7 cellular contexts compared by ENCODE assay signal in the genomic region with DNA sequence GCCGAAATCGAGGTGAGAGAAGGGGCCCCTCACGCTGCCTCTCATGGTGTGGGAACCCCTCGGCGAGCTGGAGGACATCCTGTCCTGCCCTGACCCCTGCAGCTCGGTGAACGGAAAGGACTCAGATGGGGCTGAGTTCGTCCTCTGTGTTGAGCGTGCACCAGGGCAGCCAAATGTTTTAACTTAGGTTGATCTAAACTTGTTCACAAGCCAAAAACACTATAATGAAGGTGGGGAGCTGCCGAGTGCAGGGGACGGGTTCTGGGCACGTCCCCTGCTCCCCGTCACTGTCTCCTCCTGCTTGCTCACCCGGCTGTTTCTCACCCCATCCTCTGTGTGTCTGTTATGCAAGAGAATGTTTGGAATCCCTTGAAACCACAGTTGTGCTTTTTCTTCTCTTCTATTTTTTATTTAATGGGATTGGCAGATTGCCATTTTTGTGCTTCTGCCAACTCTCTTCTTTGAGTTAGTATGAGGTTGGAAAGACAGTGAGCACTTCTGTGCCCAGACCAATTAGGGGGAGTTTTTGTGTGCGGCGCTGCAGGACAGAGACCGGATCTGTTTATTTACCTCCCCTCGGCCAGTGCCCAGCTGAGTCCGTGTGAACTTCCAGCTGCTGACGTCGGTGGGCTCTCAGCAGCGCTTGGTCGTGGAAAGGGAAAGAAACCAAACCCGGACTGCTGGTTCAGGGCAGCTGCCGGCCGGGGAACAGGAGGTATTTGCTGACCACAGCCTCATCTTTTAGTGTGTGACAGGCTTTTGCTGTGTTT.
A peak's percentile ranks its signal among the peaks of the same experiment; 100 is the strongest.
DNase-seq lines count a peak whose midpoint lies in the region; ATAC-seq and TF ChIP-seq lines count a peak whose summit lies in the region.

No MANE protein-coding gene starts in this region.

- no peaks in the 10 kb centered on the region for H3K4me1 Mint-ChIP-seq in Caco-2 (ENCODE audit: low read depth, unreplicated experiment)
- peaks cover 4% of the 10 kb centered on the region for H3K4me1 Mint-ChIP-seq in stimulated activated naive CD8-positive, alpha-beta T cell treated with anti-CD3 and anti-CD28 coated beads, Interleukin-15, amount 100 ng/mL, for 72 hours

- no peak overlapping the region for H3K4me3 ChIP-seq in Caco-2 (ENCODE audit: low read depth, low read length)

- H3K27me3 ChIP-seq in Caco-2 (replicated peaks; ENCODE audit: control insufficient read depth, insufficient read depth, low read length) = no peaks in the 10 kb centered on the region

- no peak overlapping the region for H3K4me3 Mint-ChIP-seq in Caco-2 (ENCODE audit: unreplicated experiment)
- H3K4me3 Mint-ChIP-seq in stimulated activated naive CD8-positive, alpha-beta T cell treated with anti-CD3 and anti-CD28 coated beads, Interleukin-15, amount 100 ng/mL, for 72 hours = no peak overlapping the region

- BruUV-seq in Caco-2 (replicated peaks; lab: Mats Ljungman, UMichigan) = no TSS peak

- intact Hi-C loops in Caco-2 (cut with micrococcal nuclease; ENCODE audit: unreplicated experiment) = no loop called here

- CTCF ChIA-PET in Caco-2 (lab: Charles Lee) = no interaction called here

- no peaks in the 10 kb centered on the region for H3K36me3 ChIP-seq in Caco-2 (ENCODE audit: control insufficient read depth, insufficient read depth, low read length)

- no peaks in the 10 kb centered on the region for H3K9me3 ChIP-seq in Caco-2

- peaks cover 33% of the 10 kb centered on the region for H3K36me3 Mint-ChIP-seq in Caco-2 (ENCODE audit: insufficient read depth, unreplicated experiment)

- H3K4me1 ChIP-seq in Caco-2 = no peaks in the 10 kb centered on the region

- H3K27ac Mint-ChIP-seq in Caco-2 (ENCODE audit: unreplicated experiment) = no peak overlapping the region
- no peak overlapping the region for H3K27ac Mint-ChIP-seq in stimulated activated naive CD8-positive, alpha-beta T cell treated with anti-CD3 and anti-CD28 coated beads, Interleukin-15, amount 100 ng/mL, for 72 hours

- TF ChIP-seq CTCF in Caco-2 (IDR thresholded peaks at IDR 0.05; ENCODE audit: insufficient read depth in 1 of 2, low read depth in 1 of 2, low read length in 1 of 2, severe bottlenecking in 1 of 2, unreplicated experiment in 1 of 2) = no peak

- peak; percentile 81 for DNase-seq in HS-27A (ENCODE audit: low read depth)
- DNase-seq in RPMI7951 (ENCODE audit: low read depth) = peak; percentile 100
- DNase-seq in fibroblast of gingiva (ENCODE audit: low read depth) = peak; percentile 98
- peak; percentile 72 for DNase-seq in occipital lobe (lab: John Stamatoyannopoulos, UW)
- no peak for DNase-seq in Caco-2
- no peak for DNase-seq in stimulated activated naive CD8-positive, alpha-beta T cell treated with anti-CD3 and anti-CD28 coated beads, Interleukin-15, amount 100 ng/mL, for 72 hours

- no peak for ATAC-seq in GM19467 (IDR thresholded peaks at IDR 0.05; ENCODE audit: unreplicated experiment)
- no peak for ATAC-seq in stimulated activated naive CD8-positive, alpha-beta T cell treated with anti-CD3 and anti-CD28 coated beads, Interleukin-15, amount 100 ng/mL, for 72 hours

- no peaks in the 10 kb centered on the region for H3K9me3 Mint-ChIP-seq in Caco-2 (ENCODE audit: unreplicated experiment)
- H3K9me3 Mint-ChIP-seq in stimulated activated naive CD8-positive, alpha-beta T cell treated with anti-CD3 and anti-CD28 coated beads, Interleukin-15, amount 100 ng/mL, for 72 hours = no peaks in the 10 kb centered on the region

- H3K27me3 Mint-ChIP-seq in Caco-2 (ENCODE audit: insufficient read depth, unreplicated experiment) = no peaks in the 10 kb centered on the region
- H3K27me3 Mint-ChIP-seq in stimulated activated naive CD8-positive, alpha-beta T cell treated with anti-CD3 and anti-CD28 coated beads, Interleukin-15, amount 100 ng/mL, for 72 hours = no peaks in the 10 kb centered on the region

- POLR2A ChIA-PET in Caco-2 (lab: Charles Lee) = no interaction called here

Comparison
In these comparisons a context has a peak if more than half of its experiments do, and no peak if none do; other contexts are left out.
1. DNase-seq: peak in HS-27A (single experiment), RPMI7951 (single experiment), fibroblast of gingiva (single experiment) and occipital lobe (single experiment); none in Caco-2 (0 of 2) and stimulated activated naive CD8-positive, alpha-beta T cell treated with anti-CD3 and anti-CD28 coated beads, Interleukin-15, amount 100 ng/mL, for 72 hours (0 of 2).